In genomic region chr3:147921044-147921443, GRCh38 we compare ENCODE assay signal across 1 cellular context.
TF ChIP-seq lines count a peak whose summit lies in the region.

No MANE protein-coding gene starts in this region.

TF ChIP-seq in HCT116, 20 proteins besides CTCF, POLR2A, EP300 and RAD21 (continued from another document):
- no peak for TF ChIP-seq REST (IDR thresholded peaks at IDR 0.05; ENCODE audit: low read depth)
